ENCODE assay signal across 9 cellular contexts in genomic region chr15:56805466-56806146, GRCh38.
DNase-seq lines count a peak whose midpoint lies in the region; ATAC-seq and TF ChIP-seq lines count a peak whose summit lies in the region.
"Had no signal": no experiment of that assay in that cellular context is flagged by ENCODE, and none has a peak within 500 bp of the region (broad histone marks: within the 10 kb centered on the region; RNA-seq: fewer than 3 reads in every experiment).

No MANE protein-coding gene starts in this region.

- DNase-seq in activated naive CD4-positive, alpha-beta T cell treated with anti-CD3 and anti-CD28 coated beads for 36 hours = peak; percentile 47
- no peak for DNase-seq in activated naive CD4-positive, alpha-beta T cell treated with anti-CD3 and anti-CD28 coated beads, Interleukin-2, amount 50 U/mL, for 16 hours
- DNase-seq in erythroblast (lab: John Stamatoyannopoulos, UW) (peak; percentile 17 to 21), sciatic nerve (ENCODE audit: low spot score) (no peak), GF-D8 (lab: John Stamatoyannopoulos, UW) (no peak), spleen (no peak)

- no peak overlapping the region for H3K27ac Mint-ChIP-seq in activated naive CD4-positive, alpha-beta T cell treated with anti-CD3 and anti-CD28 coated beads for 36 hours

- no peaks in the 10 kb centered on the region for H3K27me3 ChIP-seq in spleen (replicated peaks in 1 of 7)

- peak overlapping the region in 2 of 8 donors; percentile 11 to 29 for H3K27ac ChIP-seq in spleen

- peaks cover 0 to 20% (median 6%) of the 10 kb centered on the region in 6 donors for H3K4me1 ChIP-seq in spleen

- peaks cover 13% of the 10 kb centered on the region for H3K9me3 Mint-ChIP-seq in activated naive CD4-positive, alpha-beta T cell treated with anti-CD3 and anti-CD28 coated beads for 36 hours

- H3K27me3 Mint-ChIP-seq in activated naive CD4-positive, alpha-beta T cell treated with anti-CD3 and anti-CD28 coated beads for 36 hours (ENCODE audit: low read depth) = peaks cover 3% of the 10 kb centered on the region

- peak overlapping the region in 2 of 8 donors; percentile 17 to 44 for H3K4me3 ChIP-seq in spleen
- H3K4me3 ChIP-seq: skin epidermis had no signal

- TF ChIP-seq POLR2A in erythroblast (IDR thresholded peaks at IDR 0.05; ENCODE audit: low read length) = no peak
- TF ChIP-seq POLR2A in spleen (IDR thresholded peaks at IDR 0.05) = no peak

- no peak overlapping the region for H3K4me3 Mint-ChIP-seq in activated naive CD4-positive, alpha-beta T cell treated with anti-CD3 and anti-CD28 coated beads for 36 hours

- peaks cover 5% of the 10 kb centered on the region for H3K4me1 Mint-ChIP-seq in activated naive CD4-positive, alpha-beta T cell treated with anti-CD3 and anti-CD28 coated beads for 36 hours (ENCODE audit: low read depth)

- peak; percentile 96 for ATAC-seq in sciatic nerve
- no peak for ATAC-seq in GM18868 (IDR thresholded peaks at IDR 0.05; ENCODE audit: unreplicated experiment)

- WGBS in spleen, 5 donors = 69 to 80% (median 74%) methylated on average over 9 of the region's 9 CpGs

- H3K9me3 ChIP-seq in spleen = peaks cover 6 to 34% (median 24%) of the 10 kb centered on the region in 8 donors

- H3K36me3 ChIP-seq in spleen = no peaks in the 10 kb centered on the region

- CTCF ChIA-PET in activated naive CD4-positive, alpha-beta T cell treated with anti-CD3 and anti-CD28 coated beads for 36 hours (lab: Charles Lee) = no interaction called here

- intact Hi-C loops in activated naive CD4-positive, alpha-beta T cell treated with anti-CD3 and anti-CD28 coated beads for 36 hours (cut with micrococcal nuclease) = no loop called here
- intact Hi-C loops in sciatic nerve (cut with DNase I) (no loop called here), spleen (cut with DNase I; ENCODE audit: low total_unique reads) (no loop called here)

- H3K36me3 Mint-ChIP-seq in activated naive CD4-positive, alpha-beta T cell treated with anti-CD3 and anti-CD28 coated beads for 36 hours (ENCODE audit: low read depth) = no peaks in the 10 kb centered on the region

- no peak for TF ChIP-seq CTCF in spleen (IDR thresholded peaks at IDR 0.05 in 8 of 11, conservative IDR thresholded peaks at IDR 0.05 in 3 of 11)

TF ChIP-seq in PFSK-1, 5 proteins besides CTCF, POLR2A, EP300 and RAD21:
- TF ChIP-seq FOXP2 (optimal IDR thresholded peaks at IDR 0.05; ENCODE audit: borderline replicate concordance, extremely low read depth, extremely low read length, insufficient read depth) (no peak), POLR2AphosphoS5 (IDR thresholded peaks at IDR 0.05; ENCODE audit: low read depth, low read length) (0 out of 2 replicates have a peak, but pooled peaks have one; percentile 29)

Comparison
In these comparisons a context has a peak if more than half of its experiments do, and no peak if none do; other contexts are left out.
1. DNase-seq: peak in activated naive CD4-positive, alpha-beta T cell treated with anti-CD3 and anti-CD28 coated beads for 36 hours (single experiment) and erythroblast (2 of 2); none in activated naive CD4-positive, alpha-beta T cell treated with anti-CD3 and anti-CD28 coated beads, Interleukin-2, amount 50 U/mL, for 16 hours (single experiment), sciatic nerve (single experiment), GF-D8 (single experiment) and spleen (single experiment).